In genomic region chr16:56260378-56260987, GRCh38 we compare ENCODE assay signal across 32 cellular contexts.
A peak's percentile ranks its signal among the peaks of the same experiment; 100 is the strongest.
DNase-seq lines count a peak whose midpoint lies in the region; ATAC-seq, FAIRE-seq and TF ChIP-seq lines count a peak whose summit lies in the region.
"Had no signal": no experiment of that assay in that cellular context is flagged by ENCODE, and none has a peak within 500 bp of the region (broad histone marks: within the 10 kb centered on the region; RNA-seq: fewer than 3 reads in every experiment).

No MANE protein-coding gene starts in this region.

- no peak for DNase-seq in CD4-positive, CD25-positive, alpha-beta regulatory T cell
- DNase-seq in NCI-H69 (lab: John Stamatoyannopoulos, UW), result peak; percentile 52
- no peak for DNase-seq in H1 (ENCODE audit: low read depth in 1 of 2, low spot score in 2 of 2)
- DNase-seq in sigmoid colon, result peak; percentile 68
- no peak for DNase-seq in KBM-7
- no peak for DNase-seq in NOMO-1 treated with dmso at 0.1 percent for 144 hours (lab: John Stamatoyannopoulos, UW; ENCODE audit: unreplicated experiment)
- DNase-seq: activated CD4-positive, alpha-beta T cell treated with anti-CD3 and anti-CD28 coated beads for 48 hours; Caco-2; cerebellar nuclear complex; effector CD4-positive, alpha-beta T cell; erythroblast; heart left ventricle; mesenchymal stem cell; naive thymus-derived CD4-positive, alpha-beta T cell; NCI-H1048; NCI-H187 treated with DMSO at 0.1 percent for 48 hours; NCI-H526 treated with DMSO at 0.1 percent for 48 hours; stimulated activated CD4-positive, alpha-beta T cell treated with anti-CD3 and anti-CD28 coated beads, Interleukin-12 subunit alpha, Interleukin-12 subunit beta, amount 100 ng/mL, for 4 hours; stimulated activated CD4-positive, alpha-beta T cell treated with anti-CD3 and anti-CD28 coated beads, Interleukin-4, amount 100 ng/mL, for 24 hours; stimulated activated naive CD8-positive, alpha-beta T cell treated with anti-CD3 and anti-CD28 coated beads, Interleukin-15, Interleukin-2, amounts not matched to agents 100 U/mL and 50 U/mL, for 24 hours; T-helper 2 cell; upper lobe of right lung had no signal

- ATAC-seq in CD4-positive, CD25-positive, alpha-beta regulatory T cell (ENCODE audit: low read depth in 2 of 2), result no peak
- ATAC-seq in HG02763 (IDR thresholded peaks at IDR 0.05; ENCODE audit: unreplicated experiment) (no peak), GM21529 (IDR thresholded peaks at IDR 0.05; ENCODE audit: unreplicated experiment) (no peak)
- ATAC-seq: activated naive CD4-positive, alpha-beta T cell treated with anti-CD3 and anti-CD28 coated beads, Interleukin-2, amount 50 U/mL, for 72 hours; HCT116; heart left ventricle; left lobe of liver; naive thymus-derived CD4-positive, alpha-beta T cell; stimulated activated naive CD8-positive, alpha-beta T cell treated with anti-CD3 and anti-CD28 coated beads, Interleukin-15, Interleukin-2, amounts not matched to agents 100 U/mL and 50 U/mL, for 24 hours; upper lobe of right lung had no signal

- no peak for FAIRE-seq in H1 (lab: Jason Lieb, UNC)
- FAIRE-seq: GM12891 had no signal

- H3K4me1 ChIP-seq in CD4-positive, CD25-positive, alpha-beta regulatory T cell (ENCODE audit: control insufficient read depth, insufficient read depth, low read length, poor library complexity, severe bottlenecking), result peaks cover 14% of the 10 kb centered on the region
- H3K4me1 ChIP-seq in H1 (replicated peaks in 1 of 4; ENCODE audit: control insufficient read depth in 3 of 4, insufficient read depth in 4 of 4, low read length in 3 of 4) (peaks cover 0 to 3% (median 0%) of the 10 kb centered on the region in 4 experiments; a peak in 3 of 7 replicates), sigmoid colon (peaks cover 7 to 99% (median 80%) of the 10 kb centered on the region in 4 donors)

- TF ChIP-seq EP300 in H1 (IDR thresholded peaks at IDR 0.05; ENCODE audit: borderline replicate concordance in 1 of 2, low read depth in 2 of 2, low read length in 2 of 2), result no peak
- no peak for TF ChIP-seq EP300 in sigmoid colon (IDR thresholded peaks at IDR 0.05)

- no peaks in the 10 kb centered on the region for H3K23me2 ChIP-seq in H1 (ENCODE audit: low read depth, low read length)

- H4K5ac ChIP-seq in H1 (ENCODE audit: insufficient read length, low read depth, low read length), result no peak overlapping the region

- no peak overlapping the region for H2BK120ac ChIP-seq in H1 (replicated peaks; ENCODE audit: low read depth, low read length)

- no peaks in the 10 kb centered on the region for H3K9me3 ChIP-seq in CD4-positive, CD25-positive, alpha-beta regulatory T cell (ENCODE audit: control insufficient read depth in 2 of 2, low read length in 2 of 2)
- H3K9me3 ChIP-seq in H1 (ENCODE audit: insufficient read depth in 2 of 2, low read depth in 1 of 2, low read length in 1 of 2) (no peaks in the 10 kb centered on the region), sigmoid colon (no peaks in the 10 kb centered on the region)
- H3K9me3 ChIP-seq: Caco-2, heart left ventricle, upper lobe of right lung had no signal

- no peak overlapping the region for H2BK15ac ChIP-seq in H1 (ENCODE audit: low read length)

- no peak overlapping the region for H3K9ac ChIP-seq in H1 (replicated peaks in 1 of 4; ENCODE audit: extremely low read depth in 1 of 4, low read depth in 3 of 4, low read length in 3 of 4)

- no peaks in the 10 kb centered on the region for H3K27me3 ChIP-seq in CD4-positive, CD25-positive, alpha-beta regulatory T cell (ENCODE audit: control insufficient read depth, insufficient read depth, low read length)
- H3K27me3 ChIP-seq in H1 (replicated peaks in 1 of 4; ENCODE audit: control insufficient read depth in 3 of 4, extremely low read depth in 1 of 4, insufficient read depth in 3 of 4, low read length in 3 of 4) (no peaks in the 10 kb centered on the region), sigmoid colon (no peaks in the 10 kb centered on the region)
- H3K27me3 ChIP-seq: heart left ventricle, upper lobe of right lung had no signal

- no peak for TF ChIP-seq RAD21 in H1 (IDR thresholded peaks at IDR 0.05 in 1 of 2, conservative IDR thresholded peaks at IDR 0.05 in 1 of 2; ENCODE audit: low read depth in 2 of 2, low read length in 2 of 2)

- H2BK12ac ChIP-seq in H1 (ENCODE audit: low read depth, low read length), result no peak overlapping the region

- no peak overlapping the region for H3K18ac ChIP-seq in H1 (ENCODE audit: extremely low read depth, low read length)

- TF ChIP-seq POLR2A in H1 (IDR thresholded peaks at IDR 0.05; ENCODE audit: control extremely low read depth in 1 of 2, low read depth in 2 of 2, low read length in 2 of 2) (no peak), sigmoid colon (IDR thresholded peaks at IDR 0.05) (no peak)

- H3K4me3 Mint-ChIP-seq in CD4-positive, CD25-positive, alpha-beta regulatory T cell, result no peak overlapping the region
- H3K4me3 Mint-ChIP-seq: activated T-helper 1 cell treated with anti-CD3 and anti-CD28 coated beads, Interleukin-12 subunit alpha, Interleukin-12 subunit beta, Interleukin-2, Interleukin-4 antibody, amounts not matched to agents 30 ng/mL and 10 ng/mL and 1 ng/mL, durations not matched to agents 14 hours and 24 hours and 36 hours; B cell had no signal

- no peak overlapping the region for H3K4ac ChIP-seq in H1 (replicated peaks; ENCODE audit: insufficient read length, low read depth, low read length)

- intact Hi-C loops in sigmoid colon (cut with DNase I), result no loop called here

- H3K4me1 Mint-ChIP-seq in CD4-positive, CD25-positive, alpha-beta regulatory T cell, result peaks cover 7 to 27% (median 12%) of the 10 kb centered on the region in 4 donors

- POLR2A ChIA-PET in H1 (lab: Charles Lee; ENCODE audit: partially characterized antibody), result interaction anchor here (0.6 kb wide), 1 partner anchor 9 kb away, joined by 3 read pairs; no protein-coding TSS in a partner anchor

- no peak overlapping the region for H3K4me2 ChIP-seq in H1 (ENCODE audit: insufficient read depth in 1 of 2, low read depth in 2 of 2, low read length in 2 of 2)

- no peak overlapping the region for H2BK5ac ChIP-seq in H1 (ENCODE audit: low read depth, low read length)

- H2BK20ac ChIP-seq in H1 (ENCODE audit: low read length), result no peak overlapping the region

- no peak for TF ChIP-seq CTCF in H1 (IDR thresholded peaks at IDR 0.05; ENCODE audit: control extremely low read depth in 1 of 3, insufficient read depth in 1 of 3, low read depth in 1 of 3, low read length in 3 of 3)
- TF ChIP-seq CTCF in sigmoid colon (IDR thresholded peaks at IDR 0.05), result no peak

- H3K27me3 Mint-ChIP-seq in CD4-positive, CD25-positive, alpha-beta regulatory T cell, result peaks cover 9% of the 10 kb centered on the region

- H4K8ac ChIP-seq in H1 (ENCODE audit: extremely low read depth, insufficient read depth, low read length), result no peak overlapping the region

- no peak overlapping the region for H3K23ac ChIP-seq in H1 (ENCODE audit: insufficient read length)

- in situ Hi-C loops in KBM-7 (cut with MboI; ENCODE audit: low pct_unique_long_range_greater_than_20kb, low sequenced_read_pairs), result no loop called here

- 87% methylated on average over 10 of the region's 10 CpGs; no CpG with 5 or more reads in 1 of the 2 experiments for WGBS in H1 (ENCODE audit: extremely low coverage in 1 of 2, insufficient coverage in 1 of 2, insufficient read length in 1 of 2, insufficient replicate concordance in 2 of 2, low coverage in 1 of 2, low lambda C conversion rate in 2 of 2, missing lambda C conversion rate in 1 of 2), 2 experiments
- 83 to 88% methylated on average over 10 of the region's 10 CpGs for WGBS in sigmoid colon, 2 donors

- H3K36me3 ChIP-seq in CD4-positive, CD25-positive, alpha-beta regulatory T cell (ENCODE audit: control insufficient read depth, insufficient read depth, low read length), result no peaks in the 10 kb centered on the region
- no peaks in the 10 kb centered on the region for H3K36me3 ChIP-seq in H1 (ENCODE audit: control insufficient read depth in 2 of 4, insufficient read depth in 4 of 4, low read length in 3 of 4)
- H3K36me3 ChIP-seq in sigmoid colon, result no peaks in the 10 kb centered on the region
- H3K36me3 ChIP-seq: heart left ventricle, upper lobe of right lung had no signal

- peak overlapping the region in 2 of 3 donors; percentile 26 to 81 for H3K27ac Mint-ChIP-seq in CD4-positive, CD25-positive, alpha-beta regulatory T cell
- H3K27ac Mint-ChIP-seq: activated naive CD4-positive, alpha-beta T cell treated with anti-CD3 and anti-CD28 coated beads, Interleukin-2, amount 50 U/mL, for 72 hours; B cell had no signal

- no peaks in the 10 kb centered on the region for H3K9me3 Mint-ChIP-seq in CD4-positive, CD25-positive, alpha-beta regulatory T cell
- H3K9me3 Mint-ChIP-seq: activated naive CD4-positive, alpha-beta T cell treated with anti-CD3 and anti-CD28 coated beads, Interleukin-2, amount 50 U/mL, for 72 hours; activated T-helper 1 cell treated with anti-CD3 and anti-CD28 coated beads, Interleukin-12 subunit alpha, Interleukin-12 subunit beta, Interleukin-2, Interleukin-4 antibody, amounts not matched to agents 30 ng/mL and 10 ng/mL and 1 ng/mL, durations not matched to agents 14 hours and 24 hours and 36 hours; naive thymus-derived CD4-positive, alpha-beta T cell had no signal

- H3K36me3 Mint-ChIP-seq in CD4-positive, CD25-positive, alpha-beta regulatory T cell, result no peaks in the 10 kb centered on the region
- H3K36me3 Mint-ChIP-seq: activated naive CD4-positive, alpha-beta T cell treated with anti-CD3 and anti-CD28 coated beads, Interleukin-2, amount 50 U/mL, for 72 hours; naive thymus-derived CD4-positive, alpha-beta T cell had no signal

- peaks cover 2% of the 10 kb centered on the region; the same call in 1 of the 2 replicates for H3K79me1 ChIP-seq in H1 (ENCODE audit: low read depth, low read length)

- H2AK5ac ChIP-seq in H1 (ENCODE audit: low read depth, low read length), result no peak overlapping the region

- peaks cover 2 to 4% of the 10 kb centered on the region in 2 experiments for H4K20me1 ChIP-seq in H1 (replicated peaks in 1 of 2; ENCODE audit: control insufficient read depth in 1 of 2, insufficient read depth in 2 of 2, low read length in 2 of 2)

- no peaks in the 10 kb centered on the region for H3K79me2 ChIP-seq in H1 (ENCODE audit: control insufficient read depth in 1 of 2, insufficient read depth in 2 of 2, low read length in 2 of 2)

- no peak overlapping the region for H2AFZ ChIP-seq in H1 (ENCODE audit: low read length)

- CTCF ChIA-PET in H1 (lab: Charles Lee; ENCODE audit: partially characterized antibody), result interaction anchor here (0.9 to 2.1 kb wide), 7 partner anchors 9 to 74 kb away, joined by 3 to 8 read pairs (median 4); no protein-coding TSS in a partner anchor

- H4K91ac ChIP-seq in H1 (replicated peaks; ENCODE audit: insufficient read length, low read length), result no peak overlapping the region

- H3K27ac ChIP-seq in CD4-positive, CD25-positive, alpha-beta regulatory T cell (ENCODE audit: insufficient read depth, low read length, poor library complexity, severe bottlenecking), result no peak overlapping the region
- no peak overlapping the region for H3K27ac ChIP-seq in H1 (ENCODE audit: low read depth, low read length)
- H3K27ac ChIP-seq in sigmoid colon, result peak overlapping the region in 3 of 4 donors; percentile 82 to 91 (median 90)
- H3K27ac ChIP-seq: HL-60, SK-N-MC, upper lobe of right lung had no signal

- H3K56ac ChIP-seq in H1 (replicated peaks; ENCODE audit: insufficient read length, low read depth, low read length), result no peak overlapping the region

- H3K4me3 ChIP-seq in CD4-positive, CD25-positive, alpha-beta regulatory T cell (ENCODE audit: low read depth, low read length), result no peak overlapping the region
- H3K4me3 ChIP-seq in H1 (ENCODE audit: extremely low read depth in 1 of 4, insufficient read depth in 2 of 4, low read depth in 3 of 4, low read length in 4 of 4) (no peak overlapping the region), sigmoid colon (no peak overlapping the region)
- H3K4me3 ChIP-seq: heart left ventricle, SK-N-MC, upper lobe of right lung had no signal

- no peak overlapping the region for H3K14ac ChIP-seq in H1 (ENCODE audit: insufficient read length)

Comparison
In these comparisons a context has a peak if more than half of its experiments do, and no peak if none do; other contexts are left out.
1. DNase-seq: peak in NCI-H69 (single experiment) and sigmoid colon (single experiment); none in CD4-positive, CD25-positive, alpha-beta regulatory T cell (0 of 3), H1 (0 of 2), KBM-7 (single experiment) and NOMO-1 treated with dmso at 0.1 percent for 144 hours (single experiment).
2. H3K27ac ChIP-seq: peak in sigmoid colon (3 of 4); none in CD4-positive, CD25-positive, alpha-beta regulatory T cell (single experiment) and H1 (single experiment).